38 cellular contexts compared by ENCODE assay signal in genomic region chr4:47053485-47053884, GRCh38. TPM values are rescaled to one million over a fixed set of nuclear protein-coding genes. Genes with fewer than 3 reads are reported as not detected.
"Had no signal": no experiment of that assay in that cellular context is flagged by ENCODE, and none has a peak within 500 bp of the region (broad histone marks: within the 10 kb centered on the region; RNA-seq: fewer than 3 reads in every experiment).

No MANE protein-coding gene starts in this region.

- H3K4me1 ChIP-seq: adrenal gland, breast epithelium had no signal

- H3K9me3 Mint-ChIP-seq: activated B cell treated with CpG ODN at 0.5 μM for 24 hours; activated CD4-positive, alpha-beta memory T cell treated with anti-CD3 and anti-CD28 coated beads for 36 hours; activated CD4-positive, alpha-beta T cell treated with anti-CD3 and anti-CD28 coated beads, Interleukin-2, amount 10 ng/mL, durations not matched to agents 24 days and 14 days; activated CD8-positive, alpha-beta T cell treated with anti-CD3 and anti-CD28 coated beads for 36 hours; activated naive CD4-positive, alpha-beta T cell treated with anti-CD3 and anti-CD28 coated beads for 36 hours; activated naive CD4-positive, alpha-beta T cell treated with anti-CD3 and anti-CD28 coated beads, Interleukin-2, amount 50 U/mL, for 72 hours; activated naive CD8-positive, alpha-beta T cell treated with anti-CD3 and anti-CD28 coated beads for 36 hours; activated T-cell treated with anti-CD3 and anti-CD28 coated beads, Interleukin-2, amount 50 U/mL, for 4 hours; activated T-cell treated with anti-CD3 and anti-CD28 coated beads, Interleukin-2, amount 50 U/mL, for 72 hours; activated T-helper 1 cell treated with anti-CD3 and anti-CD28 coated beads, Interleukin-12 subunit alpha, Interleukin-12 subunit beta, Interleukin-2, Interleukin-4 antibody, amounts not matched to agents 30 ng/mL and 10 ng/mL and 1 ng/mL, durations not matched to agents 14 hours and 24 hours and 36 hours; activated T-helper 17 cell treated with anti-CD3 and anti-CD28 coated beads, Interleukin-2, amount 50 U/mL, for 72 hours; T-cell had no signal

- H3K36me3 ChIP-seq: adrenal gland, brain microvascular endothelial cell, breast epithelium had no signal

- DNase-seq: activated B cell treated with CpG ODN at 0.5 μM for 24 hours; activated CD4-positive, alpha-beta memory T cell treated with anti-CD3 and anti-CD28 coated beads for 36 hours; activated CD4-positive, alpha-beta T cell treated with anti-CD3 and anti-CD28 coated beads for 4 hours; activated CD4-positive, alpha-beta T cell treated with anti-CD3 and anti-CD28 coated beads, Interleukin-2, amount 50 U/mL, for 1 hour; activated CD4-positive, alpha-beta T cell treated with anti-CD3 and anti-CD28 coated beads, Interleukin-2, amount 50 U/mL, for 4 hours; activated CD4-positive, CD25-positive, alpha-beta regulatory T cell treated with anti-CD3 and anti-CD28 coated beads, Interleukin-2, amount 50 U/mL, for 72 hours; activated CD8-positive, alpha-beta memory T cell treated with anti-CD3 and anti-CD28 coated beads, Interleukin-2, amount 50 U/mL, for 4 hours; activated CD8-positive, alpha-beta T cell treated with anti-CD3 and anti-CD28 coated beads for 36 hours; activated effector memory CD4-positive, alpha-beta T cell treated with anti-CD3 and anti-CD28 coated beads, Interleukin-2, amount 50 U/mL, for 16 hours; activated gamma-delta T cell treated with Interleukin-2 at 50 U/mL for 16 hours; activated naive CD4-positive, alpha-beta T cell; activated naive CD4-positive, alpha-beta T cell treated with anti-CD3 and anti-CD28 coated beads for 36 hours; activated naive CD4-positive, alpha-beta T cell treated with anti-CD3 and anti-CD28 coated beads, Interleukin-2, amount 50 U/mL, for 16 hours; activated naive CD8-positive, alpha-beta T cell treated with anti-CD3 and anti-CD28 coated beads for 36 hours; activated T-cell treated with anti-CD3 and anti-CD28 coated beads for 4 hours; activated T-cell treated with anti-CD3 and anti-CD28 coated beads, Interleukin-2, amount 50 U/mL, for 1 hour; activated T-cell treated with anti-CD3 and anti-CD28 coated beads, Interleukin-2, amount 50 U/mL, for 4 hours; activated T-cell treated with anti-CD3 and anti-CD28 coated beads, Interleukin-2, amount 50 U/mL, for 72 hours; adrenal gland; amniotic stem cell; aorta; body of pancreas; brain microvascular endothelial cell; central memory CD4-positive, alpha-beta T cell; T-cell; T-helper 17 cell; T1000 had no signal

- H3K27ac Mint-ChIP-seq: activated B cell treated with CpG ODN at 0.5 μM for 24 hours; activated CD4-positive, alpha-beta memory T cell treated with anti-CD3 and anti-CD28 coated beads for 36 hours; activated CD4-positive, alpha-beta T cell treated with anti-CD3 and anti-CD28 coated beads, Interleukin-2, amount 10 ng/mL, durations not matched to agents 24 days and 14 days; activated CD8-positive, alpha-beta T cell treated with anti-CD3 and anti-CD28 coated beads for 36 hours; activated naive CD4-positive, alpha-beta T cell treated with anti-CD3 and anti-CD28 coated beads for 36 hours; activated naive CD4-positive, alpha-beta T cell treated with anti-CD3 and anti-CD28 coated beads, Interleukin-2, amount 50 U/mL, for 72 hours; activated naive CD8-positive, alpha-beta T cell treated with anti-CD3 and anti-CD28 coated beads for 36 hours; activated T-cell treated with anti-CD3 and anti-CD28 coated beads, Interleukin-2, amount 50 U/mL, for 72 hours; activated T-helper 1 cell treated with anti-CD3 and anti-CD28 coated beads, Interleukin-12 subunit alpha, Interleukin-12 subunit beta, Interleukin-2, Interleukin-4 antibody, amounts not matched to agents 30 ng/mL and 10 ng/mL and 1 ng/mL, durations not matched to agents 14 hours and 24 hours and 36 hours; activated T-helper 17 cell treated with anti-CD3 and anti-CD28 coated beads, Interleukin-2, amount 50 U/mL, for 72 hours; T-cell; T-helper 17 cell had no signal

- H3K9me3 ChIP-seq: adrenal gland, body of pancreas, breast epithelium had no signal

- H3K36me3 Mint-ChIP-seq: activated CD4-positive, alpha-beta memory T cell treated with anti-CD3 and anti-CD28 coated beads for 36 hours; activated naive CD8-positive, alpha-beta T cell treated with anti-CD3 and anti-CD28 coated beads for 36 hours; T-cell had no signal

- H3K4me1 Mint-ChIP-seq: activated B cell treated with CpG ODN at 0.5 μM for 24 hours; activated CD4-positive, alpha-beta T cell treated with anti-CD3 and anti-CD28 coated beads, Interleukin-2, amount 10 ng/mL, durations not matched to agents 24 days and 14 days; activated T-helper 17 cell treated with anti-CD3 and anti-CD28 coated beads, Interleukin-2, amount 50 U/mL, for 72 hours; T-cell; T-helper 17 cell had no signal

- H3K27me3 ChIP-seq: adrenal gland, body of pancreas, brain microvascular endothelial cell, breast epithelium had no signal

- H3K4me3 ChIP-seq: adrenal gland, body of pancreas, breast epithelium had no signal

- H3K27ac ChIP-seq: adrenal gland, body of pancreas, brain microvascular endothelial cell, breast epithelium, VCaP had no signal

- ATAC-seq: activated CD8-positive, alpha-beta T cell treated with anti-CD3 and anti-CD28 coated beads for 36 hours; activated naive CD4-positive, alpha-beta T cell treated with anti-CD3 and anti-CD28 coated beads, Interleukin-2, amount 50 U/mL, for 72 hours; activated T-cell treated with anti-CD3 and anti-CD28 coated beads, Interleukin-2, amount 50 U/mL, for 4 hours; activated T-helper 17 cell treated with anti-CD3 and anti-CD28 coated beads, Interleukin-2, amount 50 U/mL, for 72 hours; body of pancreas; T-cell; T-helper 17 cell had no signal

- FAIRE-seq: astrocyte, TTC549 had no signal

- H3K4me3 Mint-ChIP-seq: activated B cell treated with CpG ODN at 0.5 μM for 24 hours; activated CD4-positive, alpha-beta memory T cell treated with anti-CD3 and anti-CD28 coated beads for 36 hours; activated CD4-positive, alpha-beta T cell treated with anti-CD3 and anti-CD28 coated beads, Interleukin-2, amount 10 ng/mL, durations not matched to agents 24 days and 14 days; activated CD8-positive, alpha-beta T cell treated with anti-CD3 and anti-CD28 coated beads for 36 hours; activated naive CD4-positive, alpha-beta T cell treated with anti-CD3 and anti-CD28 coated beads for 36 hours; activated naive CD8-positive, alpha-beta T cell treated with anti-CD3 and anti-CD28 coated beads for 36 hours; activated T-cell treated with anti-CD3 and anti-CD28 coated beads, Interleukin-2, amount 50 U/mL, for 4 hours; activated T-cell treated with anti-CD3 and anti-CD28 coated beads, Interleukin-2, amount 50 U/mL, for 72 hours; activated T-helper 1 cell treated with anti-CD3 and anti-CD28 coated beads, Interleukin-12 subunit alpha, Interleukin-12 subunit beta, Interleukin-2, Interleukin-4 antibody, amounts not matched to agents 30 ng/mL and 10 ng/mL and 1 ng/mL, durations not matched to agents 14 hours and 24 hours and 36 hours; activated T-helper 17 cell treated with anti-CD3 and anti-CD28 coated beads, Interleukin-2, amount 50 U/mL, for 72 hours; T-cell; T-helper 17 cell had no signal

RNA-seq across cellular contexts. Expression of gene GABRB1, which starts 22.1 kb away (rescaled TPM):
- total RNA-seq: activated B cell treated with CpG ODN at 0.5 μM for 24 hours; activated CD4-positive, alpha-beta memory T cell treated with anti-CD3 and anti-CD28 coated beads for 36 hours; activated CD4-positive, alpha-beta T cell treated with anti-CD3 and anti-CD28 coated beads, Interleukin-2, amount 10 ng/mL, durations not matched to agents 24 days and 14 days; activated CD8-positive, alpha-beta memory T cell treated with anti-CD3 and anti-CD28 coated beads for 36 hours; activated CD8-positive, alpha-beta T cell treated with anti-CD3 and anti-CD28 coated beads for 36 hours; activated naive CD4-positive, alpha-beta T cell treated with anti-CD3 and anti-CD28 coated beads for 36 hours; activated naive CD4-positive, alpha-beta T cell treated with anti-CD3 and anti-CD28 coated beads, Interleukin-2, amount 50 U/mL, for 72 hours; activated naive CD8-positive, alpha-beta T cell treated with anti-CD3 and anti-CD28 coated beads for 36 hours; activated T-cell treated with anti-CD3 and anti-CD28 coated beads, Interleukin-2, amount 50 U/mL, for 4 hours; activated T-cell treated with anti-CD3 and anti-CD28 coated beads, Interleukin-2, amount 50 U/mL, for 72 hours; activated T-helper 1 cell treated with anti-CD3 and anti-CD28 coated beads, Interleukin-12 subunit alpha, Interleukin-12 subunit beta, Interleukin-2, Interleukin-4 antibody, amounts not matched to agents 30 ng/mL and 10 ng/mL and 1 ng/mL, durations not matched to agents 14 hours and 24 hours and 36 hours; activated T-helper 17 cell treated with anti-CD3 and anti-CD28 coated beads, Interleukin-2, amount 50 U/mL, for 72 hours; astrocyte; body of pancreas; T-cell; T-helper 1 cell treated with Interleukin-12 subunit alpha and Interleukin-12 subunit beta and Interleukin-4 antibody, amounts not matched to agents 30 ng/mL and 1 ng/mL, for 36 hours; T-helper 17 cell; T-helper 2 cell treated with Interferon-gamma antibody and Interleukin-4, amounts not matched to agents 100 ng/mL and 5 ng/mL, for 36 hours had no signal
- polyA plus RNA-seq: aorta had no signal
